Comparison of ENCODE assay signal across 14 cellular contexts in genomic region chr16:49638696-49639629, GRCh38.
DNase-seq lines count a peak whose midpoint lies in the region; ATAC-seq and TF ChIP-seq lines count a peak whose summit lies in the region.
"Had no signal": no experiment of that assay in that cellular context is flagged by ENCODE, and none has a peak within 500 bp of the region (broad histone marks: within the 10 kb centered on the region; RNA-seq: fewer than 3 reads in every experiment).

No MANE protein-coding gene starts in this region.

- peaks cover 2% of the 10 kb centered on the region; the same call in 1 of the 3 replicates for H3K9me3 Mint-ChIP-seq in GM23338

- H3K27me3 ChIP-seq in GM23338 (ENCODE audit: insufficient read depth) (no peaks in the 10 kb centered on the region), body of pancreas (no peaks in the 10 kb centered on the region), iPS-20b (ENCODE audit: insufficient read depth, low read length) (no peaks in the 10 kb centered on the region), psoas muscle (ENCODE audit: insufficient read depth in 3 of 3, low read length in 2 of 3) (no peaks in the 10 kb centered on the region)

- intact Hi-C loops in body of pancreas (cut with DNase I) = no loop called here
- intact Hi-C loops in psoas muscle (cut with DNase I) = no loop called here

- peak overlapping the region; percentile 21; the same call in 1 of the 2 replicates for H3K9ac ChIP-seq in iPS-20b (ENCODE audit: low read depth, low read length)

- no peak overlapping the region for H3K4me3 ChIP-seq in GM23338
- no peak overlapping the region for H3K4me3 ChIP-seq in body of pancreas
- H3K4me3 ChIP-seq in iPS-20b (ENCODE audit: low read length) = no peak overlapping the region
- no peak overlapping the region for H3K4me3 ChIP-seq in psoas muscle
- H3K4me3 ChIP-seq: SK-N-MC had no signal

- H3K4me1 ChIP-seq in GM23338 (ENCODE audit: insufficient read depth) (peaks cover 32% of the 10 kb centered on the region), body of pancreas (no peaks in the 10 kb centered on the region), iPS-20b (ENCODE audit: insufficient read depth, low read length) (peaks cover 39% of the 10 kb centered on the region), psoas muscle (peaks cover 23% of the 10 kb centered on the region)

- peak overlapping the region; percentile 2; the same call in 1 of the 3 replicates for H3K4me3 Mint-ChIP-seq in GM23338

- no peaks in the 10 kb centered on the region; the same call in 1 of the 2 replicates for H4K20me1 ChIP-seq in GM23338 (replicated peaks; ENCODE audit: insufficient read depth)

- peaks cover 34% of the 10 kb centered on the region for H3K36me3 Mint-ChIP-seq in GM23338 (ENCODE audit: low read depth)

- peak overlapping the region; percentile 53; the same call in 1 of the 2 replicates for H3K27ac Mint-ChIP-seq in GM23338

- no peaks in the 10 kb centered on the region for H3F3A ChIP-seq in GM23338 (replicated peaks; ENCODE audit: low read depth)

- H2AFZ ChIP-seq in GM23338 = no peak overlapping the region

- TF ChIP-seq CTCF in GM23338 (conservative IDR thresholded peaks at IDR 0.05; ENCODE audit: low read depth in 2 of 2) = no peak
- no peak for TF ChIP-seq CTCF in body of pancreas (IDR thresholded peaks at IDR 0.05)
- TF ChIP-seq CTCF in psoas muscle (IDR thresholded peaks at IDR 0.05) = no peak

- no peaks in the 10 kb centered on the region for H3K9me3 ChIP-seq in body of pancreas
- no peaks in the 10 kb centered on the region for H3K9me3 ChIP-seq in iPS-20b (ENCODE audit: insufficient read depth, low read depth, low read length)
- H3K9me3 ChIP-seq in psoas muscle = no peaks in the 10 kb centered on the region

- H3K27ac ChIP-seq in GM23338 (ENCODE audit: low read depth) = peak overlapping the region; percentile 60
- H3K27ac ChIP-seq in body of pancreas = no peak overlapping the region
- no peak overlapping the region for H3K27ac ChIP-seq in iPS-20b (ENCODE audit: low read length)
- peak overlapping the region; percentile 56 for H3K27ac ChIP-seq in psoas muscle
- H3K27ac ChIP-seq: SK-N-MC had no signal

- peaks cover 51% of the 10 kb centered on the region for H3K4me1 Mint-ChIP-seq in GM23338

- TF ChIP-seq POLR2A in body of pancreas (IDR thresholded peaks at IDR 0.05) = no peak

- H3K36me3 ChIP-seq in GM23338 (ENCODE audit: insufficient read depth) (no peaks in the 10 kb centered on the region), body of pancreas (replicated peaks in 1 of 2; ENCODE audit: insufficient read depth in 1 of 2, low read depth in 2 of 2) (peaks cover 0 to 2% of the 10 kb centered on the region in 2 donors), iPS-20b (ENCODE audit: insufficient read depth, low read depth, low read length) (peaks cover 39% of the 10 kb centered on the region), psoas muscle (ENCODE audit: insufficient read depth in 1 of 2, low read depth in 1 of 2) (peaks cover 0 to 38% of the 10 kb centered on the region in 2 donors)

- DNase-seq in GM23338 (ENCODE audit: low spot score) = no peak
- peak in 1 of 4 donors; percentile 8 for DNase-seq in body of pancreas
- DNase-seq in psoas muscle = peak; percentile 46 to 79
- no peak for DNase-seq in COR-L47 (lab: John Stamatoyannopoulos, UW)
- DNase-seq: activated T-cell treated with anti-CD3 and anti-CD28 coated beads for 4 hours; DMS153; NCI-H1694 treated with DMSO at 0.1 percent for 48 hours; NK-92 treated with Interleukin-12 subunit alpha and Interleukin-12 subunit beta, amount 100 ng/mL, for 24 hours; stimulated activated CD8-positive, alpha-beta memory T cell treated with anti-CD3 and anti-CD28 coated beads, Interleukin-4, amount 100 ng/mL, for 48 hours had no signal

- H3K4me2 ChIP-seq in GM23338 = peak overlapping the region; percentile 29; the same call in 1 of the 2 replicates

- no peaks in the 10 kb centered on the region for H3K9me2 ChIP-seq in GM23338 (ENCODE audit: insufficient read depth)

- H3K79me2 ChIP-seq in GM23338 (replicated peaks; ENCODE audit: insufficient read depth) = no peaks in the 10 kb centered on the region; the same call in 1 of the 2 replicates

- 71 to 86% methylated on average over 19 to 22 of the region's 22 CpGs for WGBS in body of pancreas, 2 donors
- WGBS in psoas muscle, 3 donors = 55 to 61% (median 60%) methylated on average over 22 of the region's 22 CpGs

- peaks cover 21% of the 10 kb centered on the region for H3K27me3 Mint-ChIP-seq in GM23338 (ENCODE audit: insufficient read depth, low read depth, poor library complexity)

- ATAC-seq in GM23338 (no peak), body of pancreas (peak; percentile 17), psoas muscle (peak in 3 of 4 donors; percentile 26 to 49 (median 27)), GM18517 (IDR thresholded peaks at IDR 0.05; ENCODE audit: unreplicated experiment) (no peak), HG03159 (IDR thresholded peaks at IDR 0.05; ENCODE audit: unreplicated experiment) (no peak), GM21515 (IDR thresholded peaks at IDR 0.05; ENCODE audit: unreplicated experiment) (no peak)

TF ChIP-seq in GM23338, 12 proteins besides CTCF, POLR2A, EP300 and RAD21:
- TF ChIP-seq ZNF114 (CRISPR knock-in tag; IDR thresholded peaks at IDR 0.05) = no peak
- TF ChIP-seq NANOG (IDR thresholded peaks at IDR 0.05; ENCODE audit: borderline replicate concordance) = no peak
- no peak for TF ChIP-seq CREB1 (CRISPR knock-in tag; IDR thresholded peaks at IDR 0.05; ENCODE audit: low read depth)
TF ChIP-seq in GM23338: peak in this region for 0.

Comparison
In these comparisons a context has a peak if more than half of its experiments do, and no peak if none do; other contexts are left out.
1. ATAC-seq: peak in body of pancreas (single experiment) and psoas muscle (3 of 4); none in GM23338 (single experiment), GM18517 (single experiment), HG03159 (single experiment) and GM21515 (single experiment).
2. DNase-seq: peak in psoas muscle (2 of 2); none in GM23338 (single experiment) and COR-L47 (single experiment).
3. H3K27ac ChIP-seq: peak in GM23338 (single experiment) and psoas muscle (single experiment); none in body of pancreas (0 of 4) and iPS-20b (single experiment).